8 cellular contexts compared by ENCODE assay signal in the genomic region with DNA sequence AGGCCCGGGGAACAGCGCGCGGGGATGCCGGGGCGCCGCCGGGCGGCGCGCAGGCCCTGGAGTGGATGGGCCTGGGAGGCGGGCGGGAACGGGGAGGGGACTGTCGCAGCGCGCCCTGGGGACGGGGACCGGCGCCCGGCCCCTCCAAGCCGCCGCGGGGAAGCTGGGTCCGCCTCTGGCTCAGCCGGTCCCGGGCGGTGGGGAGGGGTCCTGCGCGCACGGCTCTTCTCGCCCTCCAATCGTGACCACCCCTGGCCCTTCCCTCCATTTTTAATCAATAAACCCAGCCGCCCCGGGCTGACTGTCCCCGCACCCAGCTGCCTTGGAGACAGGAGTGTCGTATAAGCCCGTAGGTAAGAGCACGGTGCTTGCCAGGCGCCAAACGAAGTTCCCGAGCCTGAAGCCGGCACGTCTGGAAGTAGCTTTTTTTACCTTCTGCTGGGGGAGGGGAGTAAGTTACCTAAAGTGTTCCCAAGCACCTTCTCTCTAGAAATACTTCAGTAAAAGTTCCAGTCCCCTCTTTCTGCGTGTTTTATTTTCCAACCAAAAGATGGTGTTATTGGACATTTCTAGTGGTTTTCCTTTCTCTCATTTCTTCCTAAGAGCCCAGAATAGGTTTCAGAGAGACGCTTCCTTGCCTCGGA. TPM values are rescaled to one million over a fixed set of nuclear protein-coding genes. Genes with fewer than 3 reads are reported as not detected.
DNase-seq lines count a peak whose midpoint lies in the region; ATAC-seq and TF ChIP-seq lines count a peak whose summit lies in the region.

No MANE protein-coding gene starts in this region.

- peak overlapping the region; percentile 83 for H3K9ac ChIP-seq in HUES48 (ENCODE audit: low read depth, low read length)

- no peaks in the 10 kb centered on the region for H3K9me3 ChIP-seq in HUES48 (ENCODE audit: control insufficient read depth, insufficient read depth, low read length)
- no peaks in the 10 kb centered on the region for H3K9me3 ChIP-seq in ascending aorta

- in situ Hi-C loops in Caki2 (cut with HindIII; ENCODE audit: low pct_unique_long_range_greater_than_20kb, low sequenced_read_pairs): no loop called here

- H3K4me1 ChIP-seq in HUES48 (ENCODE audit: control insufficient read depth, insufficient read depth, low read length): peaks cover 26% of the 10 kb centered on the region
- H3K4me1 ChIP-seq in ascending aorta: peaks cover 4 to 20% of the 10 kb centered on the region in 2 donors

- H3K27me3 ChIP-seq in HUES48 (ENCODE audit: control insufficient read depth, insufficient read depth, low read length) (no peaks in the 10 kb centered on the region), ascending aorta (no peaks in the 10 kb centered on the region)

- intact Hi-C loops in ascending aorta (cut with DNase I): loop anchor here (1.0 to 10.0 kb wide), 7 partner anchors 54 to 861 kb away; partner anchors contain the start of genes CABLES2, DIDO1, MRGBP and OSBPL2

- H3K4me3 ChIP-seq in HUES48 (ENCODE audit: low read depth, low read length) (peak overlapping the region; percentile 71), ascending aorta (peak overlapping the region; percentile 76 to 86)

- peaks cover 13% of the 10 kb centered on the region for H3K36me3 ChIP-seq in HUES48 (ENCODE audit: control insufficient read depth, insufficient read depth, low read length)
- H3K36me3 ChIP-seq in ascending aorta: no peaks in the 10 kb centered on the region

- H3K27ac ChIP-seq in HUES48 (ENCODE audit: low read depth, low read length): peak overlapping the region; percentile 77
- peak overlapping the region; percentile 89 to 93 for H3K27ac ChIP-seq in ascending aorta

- peak; percentile 11 for ATAC-seq in GM21360 (IDR thresholded peaks at IDR 0.05; ENCODE audit: unreplicated experiment)

- DNase-seq in Caki2 (ENCODE audit: low read depth): peak; percentile 71
- DNase-seq in RPMI7951 (ENCODE audit: low read depth): peak; percentile 39
- no peak for DNase-seq in ascending aorta (ENCODE audit: low spot score in 2 of 2)
- DNase-seq in hippocampal formation (lab: John Stamatoyannopoulos, UW): peak; percentile 31 to 56
- peak; percentile 89 for DNase-seq in retina
- no peak for DNase-seq in cortex of kidney (lab: John Stamatoyannopoulos, UW)

- no peak for TF ChIP-seq CTCF in ascending aorta (IDR thresholded peaks at IDR 0.05)

RNA-seq across cellular contexts. Expression of gene TAF4, which starts 0.8 kb away (rescaled TPM):
- 3.7 and 6.0 TPM in 2 replicates for total RNA-seq in Caki2 (2014; rRNA removed; shearing (Covaris generic); ENCODE audit: low replicate concordance)
- 6.5 and 6.6 TPM in 2 replicates for total RNA-seq in RPMI7951 (2014; rRNA removed; shearing (Covaris generic))
- total RNA-seq in ascending aorta: 166 TPM

RNA-seq across cellular contexts. Expression of gene LSM14B, which starts 55.8 kb away (rescaled TPM):
- total RNA-seq in Caki2 (2014; rRNA removed; shearing (Covaris generic); ENCODE audit: low replicate concordance): 57.4 and 65.1 TPM in 2 replicates
- 39.4 and 39.9 TPM in 2 replicates for total RNA-seq in RPMI7951 (2014; rRNA removed; shearing (Covaris generic))
- 27.6 TPM for total RNA-seq in ascending aorta

Comparison
In these comparisons a context has a peak if more than half of its experiments do, and no peak if none do; other contexts are left out.
1. DNase-seq: peak in Caki2 (single experiment), RPMI7951 (single experiment), hippocampal formation (2 of 2) and retina (single experiment); none in ascending aorta (0 of 2) and cortex of kidney (single experiment).
2. RNA of gene TAF4, which starts 0.8 kb away (total RNA-seq): 166 TPM in ascending aorta (single experiment); 6.5 to 6.6 TPM in RPMI7951 and 3.7 to 6.0 TPM in Caki2; every median in the first group is over 10 times any median in the second.